In genomic region chr20:61909028-61909427, GRCh38 we compare ENCODE assay signal across 28 cellular contexts.
"Had no signal": no experiment of that assay in that cellular context is flagged by ENCODE, and none has a peak within 500 bp of the region (broad histone marks: within the 10 kb centered on the region; RNA-seq: fewer than 3 reads in every experiment).

No MANE protein-coding gene starts in this region.

- H3K4me3 ChIP-seq: coronary artery, esophagus muscularis mucosa, gastrocnemius medialis, heart right ventricle had no signal

- H3K4me1 ChIP-seq: esophagus muscularis mucosa, foreskin keratinocyte, gastrocnemius medialis, heart right ventricle had no signal

- H3K27me3 ChIP-seq: brain microvascular endothelial cell, foreskin keratinocyte, gastrocnemius medialis had no signal

- H3K9me3 ChIP-seq: gastrocnemius medialis had no signal

- ATAC-seq: activated CD4-positive, CD25-positive, alpha-beta regulatory T cell treated with anti-CD3 and anti-CD28 coated beads, Interleukin-2, amount 50 U/mL, for 24 hours; activated CD8-positive, alpha-beta T cell treated with anti-CD3 and anti-CD28 coated beads for 36 hours; activated T-cell treated with anti-CD3 and anti-CD28 coated beads, Interleukin-2, amount 50 U/mL, for 4 hours; effector memory CD8-positive, alpha-beta T cell; foreskin keratinocyte; gastrocnemius medialis; heart right ventricle; T-helper 17 cell had no signal

- H3K36me3 ChIP-seq: brain microvascular endothelial cell, esophagus muscularis mucosa, gastrocnemius medialis, heart right ventricle, WERI-Rb-1 had no signal

- H3K27ac ChIP-seq: brain microvascular endothelial cell, coronary artery, esophagus muscularis mucosa, foreskin keratinocyte, gastrocnemius medialis, heart right ventricle, WERI-Rb-1 had no signal

- FAIRE-seq: astrocyte, bronchial epithelial cell had no signal

- DNase-seq: activated B cell treated with CpG ODN at 0.5 μM for 24 hours; activated CD4-positive, alpha-beta T cell treated with anti-CD3 and anti-CD28 coated beads for 48 hours; activated CD4-positive, alpha-beta T cell treated with anti-CD3 and anti-CD28 coated beads, Interleukin-2, amount 50 U/mL, for 1 hour; activated CD4-positive, alpha-beta T cell treated with anti-CD3 and anti-CD28 coated beads, Interleukin-2, amount 50 U/mL, for 48 hours; activated CD8-positive, alpha-beta memory T cell treated with anti-CD3 and anti-CD28 coated beads for 24 hours; activated CD8-positive, alpha-beta T cell treated with anti-CD3 and anti-CD28 coated beads for 36 hours; activated gamma-delta T cell; activated naive CD4-positive, alpha-beta T cell; activated naive CD4-positive, alpha-beta T cell treated with anti-CD3 and anti-CD28 coated beads, Interleukin-2, amount 50 U/mL, for 16 hours; activated T-cell treated with anti-CD3 and anti-CD28 coated beads, Interleukin-2, amount 50 U/mL, for 4 hours; amniotic stem cell; anterior cingulate cortex; brain microvascular endothelial cell; effector CD4-positive, alpha-beta T cell; effector memory CD8-positive, alpha-beta T cell; erythroblast; foreskin keratinocyte; gastrocnemius medialis; heart right ventricle; T-helper 1 cell; T1000; WERI-Rb-1 had no signal
